Comparison of ENCODE assay signal across 17 cellular contexts in the genomic region with DNA sequence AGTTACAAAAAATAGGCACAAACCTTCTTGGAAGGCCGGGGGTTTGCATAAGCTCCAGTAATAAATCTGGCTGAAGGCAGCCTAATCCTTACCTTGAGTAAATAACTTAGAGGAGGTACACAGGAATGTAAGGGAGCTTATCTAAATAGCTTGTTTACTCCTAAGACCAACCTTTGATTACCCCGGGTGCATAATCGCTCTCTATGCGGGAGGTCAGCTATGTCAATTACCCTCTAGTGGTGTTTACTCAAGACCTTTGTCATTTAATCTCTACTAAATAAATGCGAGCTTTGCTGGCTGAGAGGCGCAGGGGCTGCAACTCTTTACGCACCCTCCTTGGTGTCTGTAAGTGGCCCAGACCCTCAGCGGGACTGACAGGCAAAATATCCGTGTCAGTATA.
"Had no signal": no experiment of that assay in that cellular context is flagged by ENCODE, and none has a peak within 500 bp of the region (broad histone marks: within the 10 kb centered on the region; RNA-seq: fewer than 3 reads in every experiment).

No MANE protein-coding gene starts in this region.

- H3K27me3 Mint-ChIP-seq: progenitor cell of endocrine pancreas had no signal

- H3K4me3 ChIP-seq: mucosa of descending colon, smooth muscle cell, thyroid gland, vagina had no signal

- H3K4me3 Mint-ChIP-seq: activated CD4-positive, alpha-beta memory T cell treated with anti-CD3 and anti-CD28 coated beads for 36 hours; activated naive CD8-positive, alpha-beta T cell; activated T-cell treated with anti-CD3 and anti-CD28 coated beads, Interleukin-2, amount 50 U/mL, for 4 hours; immature natural killer cell; naive thymus-derived CD8-positive, alpha-beta T cell had no signal

- H3K36me3 ChIP-seq: thyroid gland, vagina had no signal

- DNase-seq: activated CD4-positive, alpha-beta memory T cell treated with anti-CD3 and anti-CD28 coated beads for 36 hours; activated CD4-positive, alpha-beta T cell treated with anti-CD3 and anti-CD28 coated beads for 1 hour; activated gamma-delta T cell; activated T-cell treated with anti-CD3 and anti-CD28 coated beads, Interleukin-2, amount 50 U/mL, for 4 hours; aorta; foreskin keratinocyte; head of caudate nucleus; immature natural killer cell; left cardiac atrium; mucosa of descending colon; naive thymus-derived CD8-positive, alpha-beta T cell; right cardiac atrium; thyroid gland had no signal

- H3K27ac Mint-ChIP-seq: activated CD4-positive, alpha-beta memory T cell treated with anti-CD3 and anti-CD28 coated beads for 36 hours; activated naive CD8-positive, alpha-beta T cell; immature natural killer cell; naive thymus-derived CD8-positive, alpha-beta T cell; progenitor cell of endocrine pancreas had no signal

- H3K27ac ChIP-seq: foreskin keratinocyte, thyroid gland, vagina had no signal

- H3K4me1 ChIP-seq: foreskin keratinocyte, thyroid gland, vagina had no signal

- H3K36me3 Mint-ChIP-seq: activated CD4-positive, alpha-beta memory T cell treated with anti-CD3 and anti-CD28 coated beads for 36 hours; immature natural killer cell; naive thymus-derived CD8-positive, alpha-beta T cell had no signal

- ATAC-seq: activated T-cell treated with anti-CD3 and anti-CD28 coated beads, Interleukin-2, amount 50 U/mL, for 4 hours; foreskin keratinocyte; left cardiac atrium; mucosa of descending colon; naive thymus-derived CD8-positive, alpha-beta T cell; right cardiac atrium had no signal

- H3K4me1 Mint-ChIP-seq: immature natural killer cell; naive thymus-derived CD8-positive, alpha-beta T cell had no signal

- H3K9me3 ChIP-seq: thyroid gland, vagina had no signal
